ENCODE assay signal across 20 cellular contexts in genomic region chr2:214393796-214394195, GRCh38.
"Had no signal": no experiment of that assay in that cellular context is flagged by ENCODE, and none has a peak within 500 bp of the region (broad histone marks: within the 10 kb centered on the region; RNA-seq: fewer than 3 reads in every experiment).

No MANE protein-coding gene starts in this region.

- DNase-seq: activated CD4-positive, alpha-beta memory T cell treated with anti-CD3 and anti-CD28 coated beads, Interleukin-2, amount 10 ng/mL, durations not matched to agents 7 days and 5 days; activated CD4-positive, alpha-beta T cell treated with anti-CD3 and anti-CD28 coated beads for 36 hours; activated CD4-positive, alpha-beta T cell treated with anti-CD3 and anti-CD28 coated beads, Interleukin-2, amount 10 ng/mL, durations not matched to agents 24 days and 14 days; activated CD4-positive, alpha-beta T cell treated with anti-CD3 and anti-CD28 coated beads, Interleukin-2, amount 50 U/mL, for 4 hours; activated CD4-positive, CD25-positive, alpha-beta regulatory T cell; activated CD4-positive, CD25-positive, alpha-beta regulatory T cell treated with anti-CD3 and anti-CD28 coated beads, Interleukin-2, amount 50 U/mL, for 72 hours; activated effector memory CD4-positive, alpha-beta T cell treated with Interleukin-2 at 50 U/mL for 16 hours; activated gamma-delta T cell treated with Interleukin-2 at 50 U/mL for 16 hours; activated naive CD4-positive, alpha-beta T cell treated with anti-CD3 and anti-CD28 coated beads for 36 hours; activated naive CD8-positive, alpha-beta T cell treated with anti-CD3 and anti-CD28 coated beads for 36 hours; activated naive CD8-positive, alpha-beta T cell treated with anti-CD3 and anti-CD28 coated beads, Interleukin-2, amount 50 U/mL, for 24 hours; activated T-cell treated with anti-CD3 and anti-CD28 coated beads, Interleukin-2, amount 50 U/mL, for 4 hours; central memory CD4-positive, alpha-beta T cell; cerebellar nuclear complex; colonic mucosa; effector CD8-positive, alpha-beta T cell; endodermal cell; foreskin melanocyte; heart right ventricle; T-helper 2 cell had no signal
